29 cellular contexts compared by ENCODE assay signal in genomic region chr10:36716291-36716690, GRCh38.
"Had no signal": no experiment of that assay in that cellular context is flagged by ENCODE, and none has a peak within 500 bp of the region (broad histone marks: within the 10 kb centered on the region; RNA-seq: fewer than 3 reads in every experiment).

No MANE protein-coding gene starts in this region.

- FAIRE-seq: colon, endometrium, endothelial cell of umbilical vein, frontal cortex had no signal

- H3K4me3 Mint-ChIP-seq: dendritic cell treated with granulocyte-macrophage colony-stimulating factor and Interleukin-4, amounts not matched to agents 40 ng/mL and 50 ng/mL, for 4 days; effector memory CD8-positive, alpha-beta T cell; endodermal cell had no signal

- H2AFZ ChIP-seq: hepatocyte had no signal

- H3K9me3 ChIP-seq: esophagus muscularis mucosa, esophagus squamous epithelium, gastrocnemius medialis, gastroesophageal sphincter, heart left ventricle, heart right ventricle had no signal

- H3K4me2 ChIP-seq: hepatocyte had no signal

- H3K9me3 Mint-ChIP-seq: dendritic cell treated with granulocyte-macrophage colony-stimulating factor and Interleukin-4, amounts not matched to agents 40 ng/mL and 50 ng/mL, for 4 days had no signal

- H3K79me2 ChIP-seq: hepatocyte had no signal

- H3K4me3 ChIP-seq: coronary artery, dorsolateral prefrontal cortex, esophagus muscularis mucosa, esophagus squamous epithelium, gastrocnemius medialis, gastroesophageal sphincter, heart left ventricle, heart right ventricle, hepatocyte had no signal

- DNase-seq: cortex of kidney; dermis blood vessel endothelial cell; dorsolateral prefrontal cortex; effector CD4-positive, alpha-beta T cell; effector CD8-positive, alpha-beta T cell; effector memory CD4-positive, alpha-beta T cell; effector memory CD8-positive, alpha-beta T cell; endodermal cell; erythroblast; esophagus squamous epithelium; foreskin fibroblast; foreskin keratinocyte; foreskin melanocyte; gastrocnemius medialis; glutamatergic neuron; head of caudate nucleus; heart left ventricle; heart right ventricle had no signal

- H3K27ac ChIP-seq: coronary artery, dorsolateral prefrontal cortex, epithelial cell of prostate, esophagus muscularis mucosa, esophagus squamous epithelium, foreskin keratinocyte, gastrocnemius medialis, gastroesophageal sphincter, heart left ventricle, heart right ventricle, hepatocyte had no signal

- H3K27me3 ChIP-seq: dorsolateral prefrontal cortex, esophagus muscularis mucosa, esophagus squamous epithelium, foreskin keratinocyte, gastrocnemius medialis, gastroesophageal sphincter, heart left ventricle, heart right ventricle, hepatocyte had no signal

- H3K27me3 Mint-ChIP-seq: effector memory CD8-positive, alpha-beta T cell had no signal

- H3K27ac Mint-ChIP-seq: dendritic cell treated with granulocyte-macrophage colony-stimulating factor and Interleukin-4, amounts not matched to agents 40 ng/mL and 50 ng/mL, for 4 days; effector memory CD8-positive, alpha-beta T cell; endodermal cell had no signal

- ATAC-seq: effector memory CD8-positive, alpha-beta T cell; esophagus mucosa; foreskin keratinocyte; gastrocnemius medialis; gastroesophageal sphincter; heart left ventricle; heart right ventricle had no signal

- H3K4me1 ChIP-seq: esophagus squamous epithelium, foreskin keratinocyte, gastrocnemius medialis, gastroesophageal sphincter, heart left ventricle, heart right ventricle had no signal

- H3K4me1 Mint-ChIP-seq: endodermal cell had no signal

- H3K36me3 ChIP-seq: esophagus muscularis mucosa, esophagus squamous epithelium, gastrocnemius medialis, gastroesophageal sphincter, heart left ventricle, heart right ventricle had no signal
